ENCODE assay signal across 19 cellular contexts in genomic region chr9:99357575-99357974, GRCh38.
DNase-seq lines count a peak whose midpoint lies in the region; ATAC-seq, FAIRE-seq and TF ChIP-seq lines count a peak whose summit lies in the region.
"Had no signal": no experiment of that assay in that cellular context is flagged by ENCODE, and none has a peak within 500 bp of the region (broad histone marks: within the 10 kb centered on the region; RNA-seq: fewer than 3 reads in every experiment).

No MANE protein-coding gene starts in this region.

- H3K27ac ChIP-seq in OCI-LY3 (ENCODE audit: low read length) (no peak overlapping the region), heart left ventricle (peak overlapping the region in 11 of 12 donors; percentile 9 to 89 (median 79)), gastrocnemius medialis (peak overlapping the region; percentile 83 to 99 (median 96)), kidney (ENCODE audit: low read depth in 2 of 2, low read length in 2 of 2) (no peak overlapping the region)

- TF ChIP-seq CTCF in OCI-LY3 (IDR thresholded peaks at IDR 0.05; ENCODE audit: low read depth, low read length), result no peak
- TF ChIP-seq CTCF in heart left ventricle (IDR thresholded peaks at IDR 0.05), result no peak
- no peak for TF ChIP-seq CTCF in gastrocnemius medialis (IDR thresholded peaks at IDR 0.05 in 4 of 5, conservative IDR thresholded peaks at IDR 0.05 in 1 of 5)
- no peak for TF ChIP-seq CTCF in kidney (IDR thresholded peaks at IDR 0.05; ENCODE audit: borderline replicate concordance, extremely low read depth, insufficient read depth)

- DNase-seq in GM03348 (ENCODE audit: low spot score) (peak; percentile 44), heart left ventricle (peak in 4 of 5 donors; percentile 70 to 86 (median 82)), gastrocnemius medialis (peak; percentile 92 to 97), GF-D8 (lab: John Stamatoyannopoulos, UW) (no peak), kidney (no peak)
- no peak for DNase-seq in activated T-helper 2 cell treated with anti-CD3 and anti-CD28 coated beads, Interferon-gamma antibody, Interleukin-2, Interleukin-4, amounts not matched to agents 10 μg/mL and 5 μg/mL and 100 μg/mL, durations not matched to agents 14 hours and 24 hours and 36 hours (ENCODE audit: low spot score)
- DNase-seq: activated CD4-positive, CD25-positive, alpha-beta regulatory T cell treated with anti-CD3 and anti-CD28 coated beads, Interleukin-2, amount 50 U/mL, for 72 hours; activated CD8-positive, alpha-beta memory T cell treated with anti-CD3 and anti-CD28 coated beads, Interleukin-2, amount 50 U/mL, for 48 hours; activated naive CD4-positive, alpha-beta T cell treated with anti-CD3 and anti-CD28 coated beads, Interleukin-2, amount 50 U/mL, for 16 hours; central memory CD4-positive, alpha-beta T cell; H7; hippocampal formation; NCI-H69; stimulated activated naive CD8-positive, alpha-beta T cell treated with anti-CD3 and anti-CD28 coated beads, Interleukin-15, amount 100 ng/mL, for 72 hours; T-helper 17 cell had no signal

- H3K27me3 Mint-ChIP-seq in activated T-helper 2 cell treated with anti-CD3 and anti-CD28 coated beads, Interferon-gamma antibody, Interleukin-2, Interleukin-4, amounts not matched to agents 10 μg/mL and 5 μg/mL and 100 μg/mL, durations not matched to agents 14 hours and 24 hours and 36 hours (ENCODE audit: low read depth), result peaks cover 20% of the 10 kb centered on the region

- H3K79me2 ChIP-seq in OCI-LY3 (ENCODE audit: low read length), result no peaks in the 10 kb centered on the region

- H3K9me3 ChIP-seq in OCI-LY3 (ENCODE audit: insufficient read depth, low read length) (no peaks in the 10 kb centered on the region), heart left ventricle (no peaks in the 10 kb centered on the region), gastrocnemius medialis (no peaks in the 10 kb centered on the region), kidney (ENCODE audit: control insufficient read depth in 1 of 2, low read length in 2 of 2) (no peaks in the 10 kb centered on the region)

- intact Hi-C loops in heart left ventricle (cut with DNase I) (loop anchor here in 8 of 10 donors (2.0 to 10.0 kb wide), 7 partner anchors 93 to 465 kb away; partner anchors contain the start of gene NR4A3 (in 7 of the 8)), gastrocnemius medialis (cut with DNase I; ENCODE audit: low total_unique reads) (loop anchor here (1.0 to 10.0 kb wide), 5 partner anchors 135 to 1220 kb away; partner anchors contain the start of genes CAVIN4, NR4A3, SEC61B and STX17), kidney (cut with DNase I) (no loop called here)
- intact Hi-C loops in activated T-helper 2 cell treated with anti-CD3 and anti-CD28 coated beads, Interferon-gamma antibody, Interleukin-2, Interleukin-4, amounts not matched to agents 10 μg/mL and 5 μg/mL and 100 μg/mL, durations not matched to agents 14 hours and 24 hours and 36 hours (cut with micrococcal nuclease), result no loop called here

- peak overlapping the region; percentile 1; the same call in 1 of the 2 replicates for H3K4me2 ChIP-seq in OCI-LY3 (ENCODE audit: low read length)

- TF ChIP-seq POLR2A in heart left ventricle (IDR thresholded peaks at IDR 0.05) (no peak), gastrocnemius medialis (IDR thresholded peaks at IDR 0.05) (peak; percentile 58 to 69)

- H4K20me1 ChIP-seq in OCI-LY3 (ENCODE audit: insufficient read depth, low read length), result no peaks in the 10 kb centered on the region

- H3K4me3 Mint-ChIP-seq in activated T-helper 2 cell treated with anti-CD3 and anti-CD28 coated beads, Interferon-gamma antibody, Interleukin-2, Interleukin-4, amounts not matched to agents 10 μg/mL and 5 μg/mL and 100 μg/mL, durations not matched to agents 14 hours and 24 hours and 36 hours (ENCODE audit: low read depth), result no peak overlapping the region
- H3K4me3 Mint-ChIP-seq: IgD-negative memory B cell; nephron; stimulated activated naive CD8-positive, alpha-beta T cell treated with anti-CD3 and anti-CD28 coated beads, Interleukin-15, amount 100 ng/mL, for 72 hours; T-helper 17 cell had no signal

- H3K4me1 ChIP-seq in OCI-LY3 (ENCODE audit: low read length) (peaks cover 16% of the 10 kb centered on the region), heart left ventricle (peaks cover 0 to 46% (median 7%) of the 10 kb centered on the region in 12 donors), gastrocnemius medialis (peaks cover 43 to 51% of the 10 kb centered on the region in 2 donors), kidney (ENCODE audit: control insufficient read depth in 1 of 2, insufficient read depth in 1 of 2, low read depth in 1 of 2, low read length in 2 of 2) (peaks cover 0 to 2% of the 10 kb centered on the region in 2 donors)

- H3K36me3 Mint-ChIP-seq in activated T-helper 2 cell treated with anti-CD3 and anti-CD28 coated beads, Interferon-gamma antibody, Interleukin-2, Interleukin-4, amounts not matched to agents 10 μg/mL and 5 μg/mL and 100 μg/mL, durations not matched to agents 14 hours and 24 hours and 36 hours (ENCODE audit: low read depth), result no peaks in the 10 kb centered on the region

- FAIRE-seq in kidney (lab: Jason Lieb, UNC), result no peak

- H3K36me3 ChIP-seq in OCI-LY3 (replicated peaks; ENCODE audit: low read depth, low read length) (no peaks in the 10 kb centered on the region), heart left ventricle (no peaks in the 10 kb centered on the region), gastrocnemius medialis (no peaks in the 10 kb centered on the region), kidney (ENCODE audit: control insufficient read depth in 1 of 2, insufficient read depth in 2 of 2, low read length in 2 of 2) (no peaks in the 10 kb centered on the region)

- H3K27ac Mint-ChIP-seq in activated T-helper 2 cell treated with anti-CD3 and anti-CD28 coated beads, Interferon-gamma antibody, Interleukin-2, Interleukin-4, amounts not matched to agents 10 μg/mL and 5 μg/mL and 100 μg/mL, durations not matched to agents 14 hours and 24 hours and 36 hours, result no peak overlapping the region
- H3K27ac Mint-ChIP-seq: IgD-negative memory B cell; nephron; stimulated activated naive CD8-positive, alpha-beta T cell treated with anti-CD3 and anti-CD28 coated beads, Interleukin-15, amount 100 ng/mL, for 72 hours; T-helper 17 cell had no signal

- ATAC-seq in heart left ventricle (peak; percentile 80 to 88 (median 83)), gastrocnemius medialis (peak; percentile 56 to 68), GM21786 (IDR thresholded peaks at IDR 0.05; ENCODE audit: unreplicated experiment) (no peak)
- ATAC-seq: stimulated activated naive CD8-positive, alpha-beta T cell treated with anti-CD3 and anti-CD28 coated beads, Interleukin-15, amount 100 ng/mL, for 72 hours; T-helper 17 cell had no signal

- H3K9ac ChIP-seq in OCI-LY3 (ENCODE audit: low read length) (no peak overlapping the region), kidney (ENCODE audit: low read length in 2 of 2) (no peak overlapping the region)

- WGBS in heart left ventricle, 4 donors, result 31 to 42% (median 37%) methylated on average over 6 of the region's 6 CpGs

- in situ Hi-C loops in gastrocnemius medialis (cut with MboI; ENCODE audit: low sequenced_read_pairs in 4 of 4), result loop anchor here in 2 of 4 donors (5.0 to 10.0 kb wide), 3 partner anchors 95 to 457 kb away; no protein-coding TSS in a partner anchor

- H3K27me3 ChIP-seq in OCI-LY3 (ENCODE audit: low read depth, low read length), result peaks cover 26% of the 10 kb centered on the region
- H3K27me3 ChIP-seq in heart left ventricle, result peaks cover 0 to 19% (median 0%) of the 10 kb centered on the region in 9 donors
- no peaks in the 10 kb centered on the region for H3K27me3 ChIP-seq in gastrocnemius medialis

- peaks cover 6% of the 10 kb centered on the region for H3K4me1 Mint-ChIP-seq in activated T-helper 2 cell treated with anti-CD3 and anti-CD28 coated beads, Interferon-gamma antibody, Interleukin-2, Interleukin-4, amounts not matched to agents 10 μg/mL and 5 μg/mL and 100 μg/mL, durations not matched to agents 14 hours and 24 hours and 36 hours (ENCODE audit: low read depth)
- H3K4me1 Mint-ChIP-seq: IgD-negative memory B cell; stimulated activated naive CD8-positive, alpha-beta T cell treated with anti-CD3 and anti-CD28 coated beads, Interleukin-15, amount 100 ng/mL, for 72 hours had no signal

- H3K9me3 Mint-ChIP-seq in activated T-helper 2 cell treated with anti-CD3 and anti-CD28 coated beads, Interferon-gamma antibody, Interleukin-2, Interleukin-4, amounts not matched to agents 10 μg/mL and 5 μg/mL and 100 μg/mL, durations not matched to agents 14 hours and 24 hours and 36 hours, result no peaks in the 10 kb centered on the region
- H3K9me3 Mint-ChIP-seq: nephron; stimulated activated naive CD8-positive, alpha-beta T cell treated with anti-CD3 and anti-CD28 coated beads, Interleukin-15, amount 100 ng/mL, for 72 hours had no signal

- H2AFZ ChIP-seq in OCI-LY3 (ENCODE audit: low read depth, low read length), result peak overlapping the region; percentile 81; the same call in 1 of the 2 replicates

- H3K4me3 ChIP-seq in OCI-LY3 (ENCODE audit: low read length), result no peak overlapping the region
- H3K4me3 ChIP-seq in heart left ventricle, result no peak overlapping the region
- H3K4me3 ChIP-seq in gastrocnemius medialis, result no peak overlapping the region
- no peak overlapping the region for H3K4me3 ChIP-seq in kidney (ENCODE audit: low read length in 2 of 2)

Comparison
In these comparisons a context has a peak if more than half of its experiments do, and no peak if none do; other contexts are left out.
1. DNase-seq: peak in GM03348 (single experiment), heart left ventricle (4 of 5) and gastrocnemius medialis (2 of 2); none in GF-D8 (single experiment), kidney (single experiment) and activated T-helper 2 cell treated with anti-CD3 and anti-CD28 coated beads, Interferon-gamma antibody, Interleukin-2, Interleukin-4, amounts not matched to agents 10 μg/mL and 5 μg/mL and 100 μg/mL, durations not matched to agents 14 hours and 24 hours and 36 hours (single experiment).
2. H3K27ac ChIP-seq: peak in heart left ventricle (11 of 12) and gastrocnemius medialis (4 of 4); none in OCI-LY3 (single experiment) and kidney (0 of 2).
3. POLR2A ChIP-seq: peak in gastrocnemius medialis (2 of 2); none in heart left ventricle (0 of 2).
4. intact Hi-C loops: an anchor here in heart left ventricle (2.0 to 10.0 kb wide) and gastrocnemius medialis (1.0 to 10.0 kb wide); none called in kidney and activated T-helper 2 cell treated with anti-CD3 and anti-CD28 coated beads, Interferon-gamma antibody, Interleukin-2, Interleukin-4, amounts not matched to agents 10 μg/mL and 5 μg/mL and 100 μg/mL, durations not matched to agents 14 hours and 24 hours and 36 hours.